Comparison of ENCODE assay signal across 1 cellular context in genomic region chr11:47253660-47254059, GRCh38.
TF ChIP-seq lines count a peak whose summit lies in the region.

No MANE protein-coding gene starts in this region.

TF ChIP-seq in HepG2, 621 proteins besides CTCF, POLR2A, EP300 and RAD21 (continued from another document):
- TF ChIP-seq ARID5B (CRISPR knock-in tag; IDR thresholded peaks at IDR 0.05) (peak; percentile 62), HIVEP1 (CRISPR knock-in tag; IDR thresholded peaks at IDR 0.05) (no peak), ZNF597 (CRISPR knock-in tag; IDR thresholded peaks at IDR 0.05) (no peak), ZBTB20 (CRISPR knock-in tag; IDR thresholded peaks at IDR 0.05; ENCODE audit: borderline replicate concordance, low read depth) (no peak), ZNF768 (CRISPR knock-in tag; IDR thresholded peaks at IDR 0.05) (no peak), NFE2 (CRISPR knock-in tag; IDR thresholded peaks at IDR 0.05) (no peak), TBP (CRISPR knock-in tag; IDR thresholded peaks at IDR 0.05) (no peak), KLF16 (CRISPR knock-in tag; IDR thresholded peaks at IDR 0.05) (no peak), DNMT1 (CRISPR knock-in tag; IDR thresholded peaks at IDR 0.05) (no peak), SIX4 (CRISPR knock-in tag; IDR thresholded peaks at IDR 0.05) (0 out of 2 replicates have a peak, but pooled peaks have one; percentile 35)
- TF ChIP-seq, protein P1, sequence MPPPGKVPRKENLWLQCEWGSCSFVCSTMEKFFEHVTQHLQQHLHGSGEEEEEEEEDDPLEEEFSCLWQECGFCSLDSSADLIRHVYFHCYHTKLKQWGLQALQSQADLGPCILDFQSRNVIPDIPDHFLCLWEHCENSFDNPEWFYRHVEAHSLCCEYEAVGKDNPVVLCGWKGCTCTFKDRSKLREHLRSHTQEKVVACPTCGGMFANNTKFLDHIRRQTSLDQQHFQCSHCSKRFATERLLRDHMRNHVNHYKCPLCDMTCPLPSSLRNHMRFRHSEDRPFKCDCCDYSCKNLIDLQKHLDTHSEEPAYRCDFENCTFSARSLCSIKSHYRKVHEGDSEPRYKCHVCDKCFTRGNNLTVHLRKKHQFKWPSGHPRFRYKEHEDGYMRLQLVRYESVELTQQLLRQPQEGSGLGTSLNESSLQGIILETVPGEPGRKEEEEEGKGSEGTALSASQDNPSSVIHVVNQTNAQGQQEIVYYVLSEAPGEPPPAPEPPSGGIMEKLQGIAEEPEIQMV (CRISPR knock-in tag; IDR thresholded peaks at IDR 0.05; ENCODE audit: low read depth), result no peak
